ENCODE assay signal across 17 cellular contexts in genomic region chr11:93704237-93704636, GRCh38. TPM values are rescaled to one million over a fixed set of nuclear protein-coding genes. Genes with fewer than 3 reads are reported as not detected.
DNase-seq lines count a peak whose midpoint lies in the region; ATAC-seq and TF ChIP-seq lines count a peak whose summit lies in the region.
"Had no signal": no experiment of that assay in that cellular context is flagged by ENCODE, and none has a peak within 500 bp of the region (broad histone marks: within the 10 kb centered on the region; RNA-seq: fewer than 3 reads in every experiment).

No MANE protein-coding gene starts in this region.

- H3K79me1 ChIP-seq in mesendoderm (ENCODE audit: low read length) = no peaks in the 10 kb centered on the region

- H4K20me1 ChIP-seq in GM23338 (replicated peaks; ENCODE audit: insufficient read depth) = 0 out of 2 replicates have a peak, but pooled peaks cover 1% of the 10 kb centered on the region

- no peak overlapping the region for H3K27ac Mint-ChIP-seq in GM23338
- no peak overlapping the region for H3K27ac Mint-ChIP-seq in activated CD8-positive, alpha-beta T cell treated with anti-CD3 and anti-CD28 coated beads for 36 hours
- H3K27ac Mint-ChIP-seq: activated naive CD8-positive, alpha-beta T cell treated with anti-CD3 and anti-CD28 coated beads for 36 hours; brain had no signal

- H3K27me3 ChIP-seq in GM23338 (ENCODE audit: insufficient read depth) (no peaks in the 10 kb centered on the region), mesendoderm (ENCODE audit: insufficient read depth, low read length, poor library complexity) (no peaks in the 10 kb centered on the region)
- H3K27me3 ChIP-seq: tibial artery had no signal

- no peak for ATAC-seq in GM23338
- no peak for ATAC-seq in activated CD8-positive, alpha-beta T cell treated with anti-CD3 and anti-CD28 coated beads for 36 hours
- no peak for ATAC-seq in GM21528 (IDR thresholded peaks at IDR 0.05; ENCODE audit: low FRiP score, unreplicated experiment)
- ATAC-seq: GM12878, left lobe of liver had no signal

- peak; percentile 32 for DNase-seq in activated CD4-positive, alpha-beta T cell treated with anti-CD3 and anti-CD28 coated beads for 48 hours
- no peak for DNase-seq in activated CD4-positive, alpha-beta T cell treated with anti-CD3 and anti-CD28 coated beads, Interleukin-2, amount 50 U/mL, for 4 hours
- DNase-seq in GM23338 (ENCODE audit: low spot score) = peak; percentile 25
- peak; percentile 20 for DNase-seq in activated CD8-positive, alpha-beta T cell treated with anti-CD3 and anti-CD28 coated beads for 36 hours
- DNase-seq in mesendoderm = peak; percentile 39
- DNase-seq in hypothalamus (lab: John Stamatoyannopoulos, UW) = no peak
- DNase-seq in AG08396 (ENCODE audit: low spot score) = no peak
- DNase-seq: activated naive CD8-positive, alpha-beta T cell treated with anti-CD3 and anti-CD28 coated beads for 36 hours; activated T-cell treated with anti-CD3 and anti-CD28 coated beads, Interleukin-2, amount 50 U/mL, for 48 hours; CD4-positive, CD25-positive, alpha-beta regulatory T cell; NCI-H1694 treated with DMSO at 0.1 percent for 48 hours; stimulated activated naive CD4-positive, alpha-beta T cell; tibial artery had no signal

- H3K4me2 ChIP-seq in GM23338 (no peak overlapping the region), mesendoderm (ENCODE audit: low read length) (no peak overlapping the region)

- intact Hi-C loops in activated CD8-positive, alpha-beta T cell treated with anti-CD3 and anti-CD28 coated beads for 36 hours (cut with micrococcal nuclease) = no loop called here

- peaks cover 3% of the 10 kb centered on the region; the same call in 1 of the 3 replicates for H3K9me3 Mint-ChIP-seq in GM23338
- peaks cover 10% of the 10 kb centered on the region for H3K9me3 Mint-ChIP-seq in activated CD8-positive, alpha-beta T cell treated with anti-CD3 and anti-CD28 coated beads for 36 hours

- H2AFZ ChIP-seq in GM23338 = no peak overlapping the region

- H3K9me2 ChIP-seq in GM23338 (ENCODE audit: insufficient read depth) = no peaks in the 10 kb centered on the region

- H2BK120ac ChIP-seq in mesendoderm (ENCODE audit: low read depth, low read length) = no peak overlapping the region

- H3K4me1 Mint-ChIP-seq in GM23338 = no peaks in the 10 kb centered on the region
- no peaks in the 10 kb centered on the region for H3K4me1 Mint-ChIP-seq in activated CD8-positive, alpha-beta T cell treated with anti-CD3 and anti-CD28 coated beads for 36 hours (ENCODE audit: low read depth)
- H3K4me1 Mint-ChIP-seq: activated naive CD8-positive, alpha-beta T cell treated with anti-CD3 and anti-CD28 coated beads for 36 hours; brain had no signal

- no peak overlapping the region for H3K56ac ChIP-seq in mesendoderm (ENCODE audit: low read length)

- H3K27me3 Mint-ChIP-seq in GM23338 (ENCODE audit: insufficient read depth, low read depth, poor library complexity) = no peaks in the 10 kb centered on the region
- H3K27me3 Mint-ChIP-seq in activated CD8-positive, alpha-beta T cell treated with anti-CD3 and anti-CD28 coated beads for 36 hours = no peaks in the 10 kb centered on the region
- H3K27me3 Mint-ChIP-seq: activated naive CD8-positive, alpha-beta T cell treated with anti-CD3 and anti-CD28 coated beads for 36 hours; brain; CD4-positive, CD25-positive, alpha-beta regulatory T cell had no signal

- H4K8ac ChIP-seq in mesendoderm (ENCODE audit: low read depth, low read length) = no peak overlapping the region

- CTCF ChIA-PET in activated CD8-positive, alpha-beta T cell treated with anti-CD3 and anti-CD28 coated beads for 36 hours (lab: Charles Lee) = interaction anchor here (0.7 to 1.2 kb wide), 3 partner anchors 12 to 37 kb away, joined by 3 read pairs; no protein-coding TSS in a partner anchor

- H3K79me2 ChIP-seq in GM23338 (replicated peaks; ENCODE audit: insufficient read depth) (no peaks in the 10 kb centered on the region), mesendoderm (ENCODE audit: control insufficient read depth, insufficient read depth, low read length) (no peaks in the 10 kb centered on the region)

- no peak overlapping the region for H3K18ac ChIP-seq in mesendoderm (ENCODE audit: low read length)

- H3K36me3 ChIP-seq in GM23338 (ENCODE audit: insufficient read depth) (peaks cover 41% of the 10 kb centered on the region), mesendoderm (ENCODE audit: control insufficient read depth, insufficient read depth, low read length) (no peaks in the 10 kb centered on the region)

- no peak overlapping the region for H3K4ac ChIP-seq in mesendoderm (ENCODE audit: low read depth, low read length)

- POLR2A ChIA-PET in activated CD8-positive, alpha-beta T cell treated with anti-CD3 and anti-CD28 coated beads for 36 hours (lab: Charles Lee) = no interaction called here

- peak; percentile 24 to 28; a peak in 1 of 4 replicates for TF ChIP-seq CTCF in GM23338 (conservative IDR thresholded peaks at IDR 0.05; ENCODE audit: low read depth in 2 of 2)
- TF ChIP-seq CTCF in activated CD8-positive, alpha-beta T cell treated with anti-CD3 and anti-CD28 coated beads for 36 hours (IDR thresholded peaks at IDR 0.05) = no peak

- no peak overlapping the region for H2AK5ac ChIP-seq in mesendoderm (ENCODE audit: low read length)

- H3K4me1 ChIP-seq in GM23338 (ENCODE audit: insufficient read depth) = no peaks in the 10 kb centered on the region
- H3K4me1 ChIP-seq in mesendoderm (ENCODE audit: control insufficient read depth, low read depth, low read length) = no peaks in the 10 kb centered on the region
- H3K4me1 ChIP-seq: tibial artery had no signal

- H3K23ac ChIP-seq in mesendoderm (ENCODE audit: low read length) = no peak overlapping the region

- H3K27ac ChIP-seq in GM23338 (ENCODE audit: low read depth) = no peak overlapping the region
- no peak overlapping the region for H3K27ac ChIP-seq in mesendoderm (ENCODE audit: low read depth, low read length)
- H3K27ac ChIP-seq: tibial artery had no signal

- H3K4me3 ChIP-seq in GM23338 = no peak overlapping the region
- H3K4me3 ChIP-seq in mesendoderm (ENCODE audit: low read length) = no peak overlapping the region
- H3K4me3 ChIP-seq: GM12878, tibial artery had no signal

- peaks cover 65% of the 10 kb centered on the region for H3K36me3 Mint-ChIP-seq in GM23338 (ENCODE audit: low read depth)
- peaks cover 69% of the 10 kb centered on the region for H3K36me3 Mint-ChIP-seq in activated CD8-positive, alpha-beta T cell treated with anti-CD3 and anti-CD28 coated beads for 36 hours (ENCODE audit: low read depth)

- H3K9ac ChIP-seq in mesendoderm (ENCODE audit: low read length) = no peak overlapping the region

- H2BK5ac ChIP-seq in mesendoderm (ENCODE audit: low read length) = no peak overlapping the region

- no peaks in the 10 kb centered on the region for H3F3A ChIP-seq in GM23338 (replicated peaks; ENCODE audit: low read depth)

- H4K5ac ChIP-seq in mesendoderm (ENCODE audit: low read length) = no peak overlapping the region

- H3K4me3 Mint-ChIP-seq in GM23338 = no peak overlapping the region
- no peak overlapping the region for H3K4me3 Mint-ChIP-seq in activated CD8-positive, alpha-beta T cell treated with anti-CD3 and anti-CD28 coated beads for 36 hours
- H3K4me3 Mint-ChIP-seq: activated naive CD8-positive, alpha-beta T cell treated with anti-CD3 and anti-CD28 coated beads for 36 hours; brain; CD4-positive, CD25-positive, alpha-beta regulatory T cell had no signal

- H2BK15ac ChIP-seq in mesendoderm (replicated peaks; ENCODE audit: low read depth) = no peak overlapping the region

- WGBS in mesendoderm (ENCODE audit: extremely low coverage, insufficient coverage, low lambda C conversion rate) = no CpG with 5 or more reads among the region's 2 CpGs

TF ChIP-seq in GM23338, 12 proteins besides CTCF, POLR2A, EP300 and RAD21:
- TF ChIP-seq JUNB (IDR thresholded peaks at IDR 0.05; ENCODE audit: unreplicated experiment) = no peak
- no peak for TF ChIP-seq CREB1 (CRISPR knock-in tag; IDR thresholded peaks at IDR 0.05; ENCODE audit: low read depth)
- TF ChIP-seq EZH2 (IDR thresholded peaks at IDR 0.05; ENCODE audit: low read depth, unreplicated experiment) = no peak
- no peak for TF ChIP-seq EZH2phosphoT487 (IDR thresholded peaks at IDR 0.05; ENCODE audit: unreplicated experiment)

RNA-seq across cellular contexts. Expression of gene TAF1D, which starts 37.1 kb away (rescaled TPM):
- 240 and 256 TPM in 2 replicates for total RNA-seq in GM23338 (2014; rRNA removed; shearing (Covaris generic))
- 199 and 246 TPM in 2 replicates for polyA plus RNA-seq in GM23338 (2016; fragmentation: Nextera tagmentation; extraction: Ambion mirVana)
- total RNA-seq in activated CD8-positive, alpha-beta T cell treated with anti-CD3 and anti-CD28 coated beads for 36 hours = 100 to 1,000 TPM; 334 to 344 TPM
- 238 TPM for polyA plus RNA-seq in mesendoderm (2013, experiment 1 of 2)
- polyA plus RNA-seq in mesendoderm (2013, experiment 2 of 2) = 235 TPM

RNA-seq across cellular contexts. Expression of gene C11orf54, which starts 37.2 kb away (rescaled TPM):
- 29.0 and 35.8 TPM in 2 replicates for total RNA-seq in GM23338 (2014; rRNA removed; shearing (Covaris generic))
- 38.8 and 43.1 TPM in 2 replicates for polyA plus RNA-seq in GM23338 (2016; fragmentation: Nextera tagmentation; extraction: Ambion mirVana)
- 10 to 100 TPM; 17.0 to 18.9 TPM for total RNA-seq in activated CD8-positive, alpha-beta T cell treated with anti-CD3 and anti-CD28 coated beads for 36 hours
- 7.6 TPM for polyA plus RNA-seq in mesendoderm (2013, experiment 1 of 2)
- polyA plus RNA-seq in mesendoderm (2013, experiment 2 of 2) = 8.1 TPM

RNA-seq across cellular contexts. Expression of gene CEP295, which starts 42.8 kb away (rescaled TPM):
- total RNA-seq in GM23338 (2014; rRNA removed; shearing (Covaris generic)) = 16.5 and 25.8 TPM in 2 replicates
- 5.7 and 7.4 TPM in 2 replicates for polyA plus RNA-seq in GM23338 (2016; fragmentation: Nextera tagmentation; extraction: Ambion mirVana)
- total RNA-seq in activated CD8-positive, alpha-beta T cell treated with anti-CD3 and anti-CD28 coated beads for 36 hours = 10 to 100 TPM; 25.4 to 26.5 TPM
- polyA plus RNA-seq in mesendoderm (2013, experiment 1 of 2) = 7.8 TPM
- polyA plus RNA-seq in mesendoderm (2013, experiment 2 of 2) = 7.9 TPM

Comparison
In these comparisons a context has a peak if more than half of its experiments do, and no peak if none do; other contexts are left out.
1. DNase-seq: peak in activated CD4-positive, alpha-beta T cell treated with anti-CD3 and anti-CD28 coated beads for 48 hours (single experiment), GM23338 (single experiment), activated CD8-positive, alpha-beta T cell treated with anti-CD3 and anti-CD28 coated beads for 36 hours (single experiment) and mesendoderm (single experiment); none in activated CD4-positive, alpha-beta T cell treated with anti-CD3 and anti-CD28 coated beads, Interleukin-2, amount 50 U/mL, for 4 hours (0 of 2), hypothalamus (0 of 51) and AG08396 (single experiment).